Comparison of ENCODE assay signal across 10 cellular contexts in the genomic region with DNA sequence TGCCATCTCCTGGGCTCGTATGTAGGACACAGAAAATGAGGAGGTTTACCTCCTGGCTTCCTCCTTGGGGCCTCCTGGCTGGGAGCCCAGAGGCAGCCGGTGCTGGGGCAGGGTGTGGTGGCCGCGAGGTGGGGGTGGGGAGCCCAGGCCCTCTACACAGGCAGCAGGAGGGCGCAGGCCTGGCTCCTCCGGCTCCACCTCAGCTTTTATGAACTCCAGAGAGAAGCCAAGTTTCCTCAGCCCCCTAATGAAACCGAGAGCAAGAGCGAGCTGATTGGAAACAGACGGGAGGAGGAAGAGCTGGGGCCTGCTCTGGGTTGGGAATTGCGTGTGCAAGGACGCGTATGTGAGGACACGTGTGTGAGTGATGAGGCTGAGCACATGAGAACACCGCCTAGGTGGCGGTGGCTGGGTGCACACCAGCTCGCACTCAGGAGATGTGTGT. TPM values are rescaled to one million over a fixed set of nuclear protein-coding genes. Genes with fewer than 3 reads are reported as not detected.
DNase-seq lines count a peak whose midpoint lies in the region; ATAC-seq and TF ChIP-seq lines count a peak whose summit lies in the region.
"Had no signal": no experiment of that assay in that cellular context is flagged by ENCODE, and none has a peak within 500 bp of the region (broad histone marks: within the 10 kb centered on the region; RNA-seq: fewer than 3 reads in every experiment).

No MANE protein-coding gene starts in this region.

- no peak overlapping the region for H3K4me3 ChIP-seq in right cardiac atrium (ENCODE audit: low read length)
- no peak overlapping the region for H3K4me3 ChIP-seq in upper lobe of right lung
- H3K4me3 ChIP-seq in CD8-positive, alpha-beta memory T cell (ENCODE audit: low read length): no peak overlapping the region

- TF ChIP-seq CTCF in upper lobe of right lung (IDR thresholded peaks at IDR 0.05): no peak

- H3K9me3 Mint-ChIP-seq in CD8-positive, alpha-beta memory T cell: no peaks in the 10 kb centered on the region
- H3K9me3 Mint-ChIP-seq: activated naive CD4-positive, alpha-beta T cell treated with anti-CD3 and anti-CD28 coated beads, Interleukin-2, amount 50 U/mL, for 72 hours had no signal

- intact Hi-C loops in right cardiac atrium (cut with DNase I): no loop called here
- intact Hi-C loops in upper lobe of right lung (cut with DNase I): no loop called here

- POLR2A ChIA-PET in CD8-positive, alpha-beta memory T cell (lab: Charles Lee): no interaction called here

- H3K27me3 Mint-ChIP-seq in CD8-positive, alpha-beta memory T cell: peaks cover 0 to 3% of the 10 kb centered on the region in 2 donors

- DNase-seq in NCI-H2107 treated with DMSO at 0.1 percent for 48 hours (lab: John Stamatoyannopoulos, UW; ENCODE audit: unreplicated experiment): peak; percentile 21
- no peak for DNase-seq in NCI-H2107 (lab: John Stamatoyannopoulos, UW)
- peak; percentile 69 to 88 (median 86) for DNase-seq in right cardiac atrium
- peak; percentile 79 for DNase-seq in upper lobe of right lung
- DNase-seq in CD8-positive, alpha-beta memory T cell: no peak
- DNase-seq in iPS-NIHi11 (ENCODE audit: low spot score): no peak

- CTCF ChIA-PET in CD8-positive, alpha-beta memory T cell (lab: Charles Lee): interaction anchor here (1.0 to 1.6 kb wide), 3 partner anchors 14 to 25 kb away, joined by 3 to 5 read pairs (median 3); no protein-coding TSS in a partner anchor

- peaks cover 23% of the 10 kb centered on the region for H3K4me1 ChIP-seq in right cardiac atrium (ENCODE audit: control insufficient read depth, insufficient read depth, low read length)
- peaks cover 49% of the 10 kb centered on the region for H3K4me1 ChIP-seq in upper lobe of right lung
- no peaks in the 10 kb centered on the region for H3K4me1 ChIP-seq in CD8-positive, alpha-beta memory T cell (ENCODE audit: insufficient read depth, low read length)

- H3K4me3 Mint-ChIP-seq in CD8-positive, alpha-beta memory T cell: no peak overlapping the region
- H3K4me3 Mint-ChIP-seq: B cell had no signal

- peaks cover 0 to 4% (median 0%) of the 10 kb centered on the region in 3 donors for H3K4me1 Mint-ChIP-seq in CD8-positive, alpha-beta memory T cell
- H3K4me1 Mint-ChIP-seq: B cell had no signal

- H3K27me3 ChIP-seq in right cardiac atrium (ENCODE audit: control insufficient read depth, insufficient read depth): no peaks in the 10 kb centered on the region
- no peaks in the 10 kb centered on the region for H3K27me3 ChIP-seq in upper lobe of right lung
- H3K27me3 ChIP-seq in CD8-positive, alpha-beta memory T cell (ENCODE audit: insufficient read depth, low read length, poor library complexity, severe bottlenecking): no peaks in the 10 kb centered on the region

- ATAC-seq in right cardiac atrium: peak; percentile 36 to 76
- ATAC-seq in upper lobe of right lung: peak; percentile 68
- no peak for ATAC-seq in GM18907 (IDR thresholded peaks at IDR 0.05; ENCODE audit: unreplicated experiment)
- ATAC-seq: activated naive CD4-positive, alpha-beta T cell treated with anti-CD3 and anti-CD28 coated beads, Interleukin-2, amount 50 U/mL, for 72 hours had no signal

- H3K27ac Mint-ChIP-seq in CD8-positive, alpha-beta memory T cell: no peak overlapping the region
- H3K27ac Mint-ChIP-seq: activated naive CD4-positive, alpha-beta T cell treated with anti-CD3 and anti-CD28 coated beads, Interleukin-2, amount 50 U/mL, for 72 hours; B cell had no signal

- peak overlapping the region; percentile 92 for H3K27ac ChIP-seq in angular gyrus (ENCODE audit: low read depth, low read length)
- H3K27ac ChIP-seq in right cardiac atrium (ENCODE audit: low read length): peak overlapping the region; percentile 65
- peak overlapping the region; percentile 60 for H3K27ac ChIP-seq in upper lobe of right lung
- no peak overlapping the region for H3K27ac ChIP-seq in CD8-positive, alpha-beta memory T cell (ENCODE audit: low read depth, low read length)

- peaks cover 41% of the 10 kb centered on the region for H3K36me3 ChIP-seq in upper lobe of right lung
- no peaks in the 10 kb centered on the region for H3K36me3 ChIP-seq in CD8-positive, alpha-beta memory T cell (ENCODE audit: insufficient read depth, low read length)

- H3K9me3 ChIP-seq in right cardiac atrium (ENCODE audit: control insufficient read depth, low read length) (no peaks in the 10 kb centered on the region), upper lobe of right lung (no peaks in the 10 kb centered on the region)
- H3K9me3 ChIP-seq in CD8-positive, alpha-beta memory T cell (ENCODE audit: low read length): no peaks in the 10 kb centered on the region

- 38% methylated on average over 16 of the region's 16 CpGs for WGBS in right cardiac atrium

- H3K36me3 Mint-ChIP-seq in CD8-positive, alpha-beta memory T cell: no peaks in the 10 kb centered on the region
- H3K36me3 Mint-ChIP-seq: activated naive CD4-positive, alpha-beta T cell treated with anti-CD3 and anti-CD28 coated beads, Interleukin-2, amount 50 U/mL, for 72 hours had no signal

RNA-seq across cellular contexts. Expression of a gene that starts 23.1 kb away (rescaled TPM):
- total RNA-seq in right cardiac atrium (10 to 100 TPM in 2 of 4 donors, 1 to 10 TPM in 2; 8.0 to 11.9 (median 10.1) TPM), upper lobe of right lung (21.8 TPM)
- 8.0 TPM for polyA plus RNA-seq in right cardiac atrium
- total RNA-seq in CD8-positive, alpha-beta memory T cell: 1 to 10 TPM; 2.3 to 2.5 TPM
- polyA plus RNA-seq in CD8-positive, alpha-beta memory T cell: 4.1 TPM

RNA-seq across cellular contexts. Expression of a gene that starts 37.0 kb away (rescaled TPM):
- 10 to 100 TPM; 14.8 to 22.2 (median 17.5) TPM for total RNA-seq in right cardiac atrium
- polyA plus RNA-seq in right cardiac atrium: 19.9 TPM
- total RNA-seq in upper lobe of right lung: 33.7 TPM
- 100 to 1,000 TPM; 138 TPM for total RNA-seq in CD8-positive, alpha-beta memory T cell
- polyA plus RNA-seq in CD8-positive, alpha-beta memory T cell: 18.2 TPM

RNA-seq across cellular contexts. Expression of a gene that starts 38.5 kb away (rescaled TPM):
- total RNA-seq in right cardiac atrium (10 to 100 TPM; 27.6 to 44.2 (median 40.2) TPM), upper lobe of right lung (39.8 TPM)
- polyA plus RNA-seq in right cardiac atrium: 40.2 TPM
- total RNA-seq in CD8-positive, alpha-beta memory T cell: 100 to 1,000 TPM in 1 of 2 experiments, 10 to 100 TPM in 1; 89.9 to 111 TPM
- polyA plus RNA-seq in CD8-positive, alpha-beta memory T cell: 3.9 TPM

Comparison
In these comparisons a context has a peak if more than half of its experiments do, and no peak if none do; other contexts are left out.
1. DNase-seq: peak in NCI-H2107 treated with DMSO at 0.1 percent for 48 hours (single experiment), right cardiac atrium (3 of 3) and upper lobe of right lung (single experiment); none in NCI-H2107 (single experiment), CD8-positive, alpha-beta memory T cell (0 of 5) and iPS-NIHi11 (single experiment).